Comparison of ENCODE assay signal across 20 cellular contexts in genomic region chr11:10594407-10594806, GRCh38. TPM values are rescaled to one million over a fixed set of nuclear protein-coding genes. Genes with fewer than 3 reads are reported as not detected.
A peak's percentile ranks its signal among the peaks of the same experiment; 100 is the strongest.
DNase-seq lines count a peak whose midpoint lies in the region; ATAC-seq and TF ChIP-seq lines count a peak whose summit lies in the region.
"Had no signal": no experiment of that assay in that cellular context is flagged by ENCODE, and none has a peak within 500 bp of the region (broad histone marks: within the 10 kb centered on the region; RNA-seq: fewer than 3 reads in every experiment).

No MANE protein-coding gene starts in this region.

- H3K4me1 ChIP-seq in PC-3 (ENCODE audit: insufficient read depth, low read length) (peaks cover 42% of the 10 kb centered on the region), smooth muscle cell (ENCODE audit: low read depth) (peaks cover 24% of the 10 kb centered on the region)

- BruUV-seq in PC-3 (replicated peaks; lab: Mats Ljungman, UMichigan), result no TSS peak

- no peak overlapping the region for H2AFZ ChIP-seq in PC-3 (ENCODE audit: low read length)
- H2AFZ ChIP-seq in smooth muscle cell (ENCODE audit: low read depth), result no peak overlapping the region

- TF ChIP-seq CTCF in PC-3 (conservative IDR thresholded peaks at IDR 0.05; ENCODE audit: low read depth, low read length) (no peak), smooth muscle cell (IDR thresholded peaks at IDR 0.05; ENCODE audit: borderline replicate concordance, insufficient read depth, poor library complexity, severe bottlenecking) (no peak)

- H3K9me2 ChIP-seq in PC-3 (replicated peaks; ENCODE audit: low read length), result no peaks in the 10 kb centered on the region

- 67% methylated on average over 4 of the region's 4 CpGs for WGBS in smooth muscle cell (ENCODE audit: low lambda C conversion rate)

- H3K4me3 ChIP-seq in PC-3 (ENCODE audit: low read length) (no peak overlapping the region), smooth muscle cell (no peak overlapping the region)
- H3K4me3 ChIP-seq: heart left ventricle, lung, MG63, SK-N-MC, tibial nerve had no signal

- peak overlapping the region; percentile 88 for H3K27ac ChIP-seq in PC-3 (ENCODE audit: low read length)
- H3K27ac ChIP-seq in smooth muscle cell (ENCODE audit: low read depth), result peak overlapping the region; percentile 91
- H3K27ac ChIP-seq: heart left ventricle, SK-N-MC, tibial nerve had no signal

- no peaks in the 10 kb centered on the region for H3K36me3 ChIP-seq in PC-3 (ENCODE audit: low read depth, low read length)
- no peaks in the 10 kb centered on the region for H3K36me3 ChIP-seq in smooth muscle cell (ENCODE audit: low read depth)
- H3K36me3 ChIP-seq: MG63, tibial nerve had no signal

- peak overlapping the region; percentile 33; the same call in 1 of the 2 replicates for H3K9ac ChIP-seq in PC-3 (ENCODE audit: low read length)
- peak overlapping the region; percentile 59 for H3K9ac ChIP-seq in smooth muscle cell (ENCODE audit: low read depth)

- H3K9me3 ChIP-seq in PC-3 (ENCODE audit: low read length) (no peaks in the 10 kb centered on the region), smooth muscle cell (replicated peaks; ENCODE audit: low read depth) (no peaks in the 10 kb centered on the region)
- H3K9me3 ChIP-seq: heart left ventricle, MG63, tibial nerve had no signal

- DNase-seq in HPDE6-E6E7 (ENCODE audit: extremely low spot score) (peak; percentile 79), PC-3 (peak; percentile 93), smooth muscle cell (lab: John Stamatoyannopoulos, UW; ENCODE audit: unreplicated experiment) (no peak), DMS79 treated with DMSO at 0.1 percent for 48 hours (lab: John Stamatoyannopoulos, UW) (no peak)
- DNase-seq: activated CD8-positive, alpha-beta memory T cell treated with anti-CD3 and anti-CD28 coated beads for 24 hours; heart left ventricle; MG63; NCI-H1436 treated with DMSO at 0.1 percent for 48 hours; NCI-H2171 treated with DMSO at 0.1 percent for 48 hours; NCI-H774; occipital lobe had no signal

- intact Hi-C loops in PC-3 (cut with micrococcal nuclease), result loop anchor here (2.0 kb wide), 1 partner anchor 54 kb away; the partner anchor contains the start of gene RNF141

- no peaks in the 10 kb centered on the region for H3K79me2 ChIP-seq in PC-3 (ENCODE audit: low read length)
- no peaks in the 10 kb centered on the region for H3K79me2 ChIP-seq in smooth muscle cell (ENCODE audit: low read depth)

- H3K27me3 ChIP-seq in PC-3 (ENCODE audit: low read length) (no peaks in the 10 kb centered on the region), smooth muscle cell (ENCODE audit: low read depth) (no peaks in the 10 kb centered on the region)
- H3K27me3 ChIP-seq: heart left ventricle, MG63, tibial nerve had no signal

- ATAC-seq in PC-3 (peak; percentile 86), esophagus mucosa (peak; percentile 89), GM21423 (IDR thresholded peaks at IDR 0.05; ENCODE audit: unreplicated experiment) (no peak), HG03378 (IDR thresholded peaks at IDR 0.05; ENCODE audit: unreplicated experiment) (no peak)
- ATAC-seq: heart left ventricle, WTC11 had no signal

- POLR2A ChIA-PET in PC-3 (lab: Charles Lee; ENCODE audit: unreplicated experiment), result interaction anchor here (0.6 kb wide), 1 partner anchor 1630 kb away, joined by 4 read pairs; the partner anchor contains the start of gene TMEM9B

- H4K20me1 ChIP-seq in PC-3 (ENCODE audit: low read length) (no peaks in the 10 kb centered on the region), smooth muscle cell (ENCODE audit: low read depth) (no peaks in the 10 kb centered on the region)

- no peaks in the 10 kb centered on the region for H3F3A ChIP-seq in PC-3 (ENCODE audit: low read length, unreplicated experiment)
- peaks cover 5% of the 10 kb centered on the region for H3F3A ChIP-seq in smooth muscle cell (ENCODE audit: low read depth)

- peak overlapping the region; percentile 44 for H3K4me2 ChIP-seq in PC-3 (ENCODE audit: low read length)
- no peak overlapping the region for H3K4me2 ChIP-seq in smooth muscle cell

- CTCF ChIA-PET in PC-3 (lab: Charles Lee), result interaction anchor here (0.7 kb wide), 2 partner anchors 54 to 471 kb away, joined by 3 to 5 read pairs; partner anchors contain the start of gene RNF141

RNA-seq across cellular contexts. Expression of gene LYVE1, which starts 25.9 kb away (rescaled TPM):
- total RNA-seq in PC-3 (2014; rRNA removed) (not detected in 2 replicates), esophagus mucosa (2.7 TPM), smooth muscle cell (not detected in 2 replicates)
- not detected in 2 replicates for polyA plus RNA-seq in smooth muscle cell
- total RNA-seq: T-helper 2 cell treated with Interferon-gamma antibody and Interleukin-4, amounts not matched to agents 100 ng/mL and 5 ng/mL, for 36 hours had no signal
- polyA plus RNA-seq: H1 had no signal

RNA-seq across cellular contexts. Expression of gene RNF141, which starts 53.4 kb away (rescaled TPM):
- total RNA-seq in PC-3 (2014; rRNA removed) (12.6 and 13.8 TPM in 2 replicates), esophagus mucosa (69.5 TPM), smooth muscle cell (24.4 and 26.6 TPM in 2 replicates)
- polyA plus RNA-seq in smooth muscle cell, result 16.2 and 26.1 TPM in 2 replicates

Comparison
In these comparisons a context has a peak if more than half of its experiments do, and no peak if none do; other contexts are left out.
1. DNase-seq: peak in HPDE6-E6E7 (single experiment) and PC-3 (single experiment); none in smooth muscle cell (single experiment) and DMS79 treated with DMSO at 0.1 percent for 48 hours (single experiment).
2. ATAC-seq: peak in PC-3 (single experiment) and esophagus mucosa (single experiment); none in GM21423 (single experiment) and HG03378 (single experiment).